20 cellular contexts compared by ENCODE assay signal in the genomic region with DNA sequence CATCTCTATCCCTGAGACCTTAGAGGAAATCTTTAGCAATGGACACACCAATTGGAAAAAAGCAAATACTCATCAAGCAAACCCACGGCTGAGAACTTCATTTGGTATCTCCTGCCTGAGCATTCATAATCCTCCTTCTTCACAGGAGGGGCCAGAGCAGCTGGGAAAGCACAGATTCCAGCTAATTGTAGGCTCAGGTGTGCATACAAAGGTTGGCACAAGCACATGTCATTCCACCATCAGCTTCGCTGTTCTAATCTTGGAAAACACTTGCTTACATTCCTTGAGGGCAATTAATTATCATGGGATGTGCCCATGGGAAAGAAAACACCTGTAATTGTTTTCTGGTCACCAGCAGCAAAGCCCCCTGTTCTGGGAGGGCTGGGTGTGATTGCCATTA.
"Had no signal": no experiment of that assay in that cellular context is flagged by ENCODE, and none has a peak within 500 bp of the region (broad histone marks: within the 10 kb centered on the region; RNA-seq: fewer than 3 reads in every experiment).

No MANE protein-coding gene starts in this region.

- H3K27me3 ChIP-seq: breast epithelium, colonic mucosa, esophagus muscularis mucosa, gastrocnemius medialis, neural progenitor cell, transverse colon had no signal

- FAIRE-seq: TTC549, urothelium cell line had no signal

- H3K4me3 ChIP-seq: breast epithelium, colonic mucosa, esophagus muscularis mucosa, gastrocnemius medialis, left ventricle myocardium inferior, neural progenitor cell, transverse colon had no signal

- DNase-seq: activated CD4-positive, alpha-beta T cell treated with anti-CD3 and anti-CD28 coated beads, Interleukin-2, amount 50 U/mL, for 4 hours; activated CD8-positive, alpha-beta memory T cell treated with anti-CD3 and anti-CD28 coated beads for 24 hours; activated CD8-positive, alpha-beta memory T cell treated with anti-CD3 and anti-CD28 coated beads, Interleukin-2, amount 50 U/mL, for 48 hours; activated naive CD4-positive, alpha-beta T cell treated with Interleukin-2 at 50 U/mL for 16 hours; activated naive CD8-positive, alpha-beta T cell treated with anti-CD3 and anti-CD28 coated beads for 36 hours; activated T-cell treated with anti-CD3 and anti-CD28 coated beads, Interleukin-2, amount 50 U/mL, for 4 hours; gastrocnemius medialis; hippocampal formation; left ventricle myocardium inferior; naive thymus-derived CD8-positive, alpha-beta T cell; stimulated activated CD4-positive, alpha-beta T cell treated with anti-CD3 and anti-CD28 coated beads, Interleukin-2, amount 100 ng/mL, for 48 hours; stimulated activated CD8-positive, alpha-beta memory T cell treated with anti-CD3 and anti-CD28 coated beads, Interleukin-4, amount 100 ng/mL, for 48 hours; stimulated activated naive B cell treated with anti-CD40 and anti-IgM and Interleukin-4, amounts not matched to agents 10 μg/mL and 1 μg/mL and 100 μg/mL, for 72 hours; transverse colon had no signal

- H3K36me3 ChIP-seq: breast epithelium, colonic mucosa, esophagus muscularis mucosa, gastrocnemius medialis, left ventricle myocardium inferior, neural progenitor cell, transverse colon had no signal

- ATAC-seq: activated T-cell treated with anti-CD3 and anti-CD28 coated beads, Interleukin-2, amount 50 U/mL, for 4 hours; gastrocnemius medialis; naive thymus-derived CD8-positive, alpha-beta T cell; stimulated activated naive B cell treated with anti-CD40 and anti-IgM and Interleukin-4, amounts not matched to agents 10 μg/mL and 1 μg/mL and 100 μg/mL, for 72 hours had no signal
